In the genomic region with DNA sequence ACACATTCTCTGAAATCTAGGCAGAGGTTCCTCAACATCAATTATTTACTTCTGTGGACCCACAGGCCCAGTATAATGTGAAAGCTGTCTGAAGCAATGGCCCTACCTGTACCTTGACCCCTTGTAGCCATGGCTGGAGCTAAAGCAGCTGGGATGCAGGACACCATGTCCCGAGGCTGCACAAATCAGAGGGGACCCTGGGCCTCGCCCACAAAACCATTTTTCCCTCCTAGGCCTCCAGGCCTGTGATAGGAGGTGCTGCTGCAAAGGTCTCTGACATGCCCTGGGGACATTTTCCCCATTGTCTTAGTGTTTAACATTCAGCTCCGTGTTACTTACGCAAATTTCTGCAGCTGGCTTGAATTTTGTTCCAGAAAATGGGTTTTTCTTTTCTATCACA, we compare ENCODE assay signal across 29 cellular contexts.
"Had no signal": no experiment of that assay in that cellular context is flagged by ENCODE, and none has a peak within 500 bp of the region (broad histone marks: within the 10 kb centered on the region; RNA-seq: fewer than 3 reads in every experiment).

No MANE protein-coding gene starts in this region.

- ATAC-seq: esophagus mucosa, foreskin keratinocyte, gastrocnemius medialis, gastroesophageal sphincter, heart left ventricle, heart right ventricle had no signal

- H3K27me3 Mint-ChIP-seq: dendritic cell treated with granulocyte-macrophage colony-stimulating factor and Interleukin-4, amounts not matched to agents 40 ng/mL and 50 ng/mL, for 4 days had no signal

- H3K4me3 Mint-ChIP-seq: dendritic cell treated with granulocyte-macrophage colony-stimulating factor and Interleukin-4, amounts not matched to agents 40 ng/mL and 50 ng/mL, for 4 days had no signal

- H3K79me2 ChIP-seq: hepatocyte had no signal

- H3K4me2 ChIP-seq: hepatocyte had no signal

- FAIRE-seq: colon, endometrium, endothelial cell of umbilical vein, frontal cortex had no signal

- H3K27me3 ChIP-seq: colonic mucosa, dorsolateral prefrontal cortex, esophagus muscularis mucosa, esophagus squamous epithelium, foreskin keratinocyte, gastrocnemius medialis, gastroesophageal sphincter, heart left ventricle, heart right ventricle, hepatocyte had no signal

- DNase-seq: colonic mucosa; cortex of kidney; dermis blood vessel endothelial cell; dorsolateral prefrontal cortex; effector CD4-positive, alpha-beta T cell; effector CD8-positive, alpha-beta T cell; effector memory CD4-positive, alpha-beta T cell; erythroblast; esophagus squamous epithelium; foreskin fibroblast; foreskin keratinocyte; foreskin melanocyte; gastrocnemius medialis; glutamatergic neuron; head of caudate nucleus; heart left ventricle; heart right ventricle; hippocampal formation had no signal

- H2AFZ ChIP-seq: hepatocyte had no signal

- H3K36me3 ChIP-seq: colonic mucosa, esophagus muscularis mucosa, esophagus squamous epithelium, gastrocnemius medialis, gastroesophageal sphincter, heart left ventricle, heart right ventricle had no signal

- H3K4me3 ChIP-seq: colonic mucosa, coronary artery, dorsolateral prefrontal cortex, esophagus muscularis mucosa, esophagus squamous epithelium, gastrocnemius medialis, gastroesophageal sphincter, heart left ventricle, heart right ventricle, hepatocyte had no signal

- H3K9me3 ChIP-seq: colonic mucosa, esophagus muscularis mucosa, esophagus squamous epithelium, gastrocnemius medialis, gastroesophageal sphincter had no signal

- H3K4me1 ChIP-seq: colonic mucosa, esophagus muscularis mucosa, esophagus squamous epithelium, foreskin keratinocyte, gastrocnemius medialis, gastroesophageal sphincter, heart left ventricle, heart right ventricle had no signal

- H3K27ac Mint-ChIP-seq: dendritic cell treated with granulocyte-macrophage colony-stimulating factor and Interleukin-4, amounts not matched to agents 40 ng/mL and 50 ng/mL, for 4 days had no signal

- H3K27ac ChIP-seq: colonic mucosa, coronary artery, dorsolateral prefrontal cortex, epithelial cell of prostate, esophagus muscularis mucosa, esophagus squamous epithelium, foreskin keratinocyte, gastrocnemius medialis, gastroesophageal sphincter, heart left ventricle, heart right ventricle had no signal
